ENCODE assay signal across 24 cellular contexts in genomic region chr1:61388586-61388985, GRCh38.
DNase-seq lines count a peak whose midpoint lies in the region; ATAC-seq, FAIRE-seq and TF ChIP-seq lines count a peak whose summit lies in the region.
"Had no signal": no experiment of that assay in that cellular context is flagged by ENCODE, and none has a peak within 500 bp of the region (broad histone marks: within the 10 kb centered on the region; RNA-seq: fewer than 3 reads in every experiment).

No MANE protein-coding gene starts in this region.

- H3K4me1 ChIP-seq in breast epithelium (no peaks in the 10 kb centered on the region), keratinocyte (ENCODE audit: control insufficient read depth, extremely low read depth, insufficient read depth, low read length) (no peaks in the 10 kb centered on the region), gastrocnemius medialis (peaks cover 2 to 8% of the 10 kb centered on the region in 2 donors)
- H3K4me1 ChIP-seq in effector memory CD4-positive, alpha-beta T cell (ENCODE audit: control insufficient read depth, insufficient read depth, low read length, poor library complexity, severe bottlenecking): no peaks in the 10 kb centered on the region

- no peak overlapping the region for H3K4me3 ChIP-seq in breast epithelium
- H3K4me3 ChIP-seq in keratinocyte (ENCODE audit: control insufficient read depth in 2 of 3, extremely low read depth in 1 of 3, insufficient read depth in 2 of 3, low read depth in 1 of 3, low read length in 3 of 3): no peak overlapping the region
- no peak overlapping the region for H3K4me3 ChIP-seq in gastrocnemius medialis
- H3K4me3 ChIP-seq in effector memory CD4-positive, alpha-beta T cell (ENCODE audit: insufficient read depth, low read depth, low read length, poor library complexity, severe bottlenecking): no peak overlapping the region
- H3K4me3 ChIP-seq: prostate gland, SJCRH30 had no signal

- H3K79me2 ChIP-seq in keratinocyte (ENCODE audit: control insufficient read depth, insufficient read depth, low read length): no peaks in the 10 kb centered on the region

- H3K4me3 Mint-ChIP-seq in MCF 10A (ENCODE audit: unreplicated experiment): no peak overlapping the region
- H3K4me3 Mint-ChIP-seq: activated naive CD8-positive, alpha-beta T cell treated with anti-CD3 and anti-CD28 coated beads, Interleukin-2, amount 50 U/mL, for 24 hours; IgD-negative memory B cell; stimulated activated memory B cell treated with anti-CD40 and anti-IgM and Interleukin-4, amounts not matched to agents 10 μg/mL and 1 μg/mL and 100 μg/mL, for 72 hours; WTC11 had no signal

- no peak overlapping the region for H3K4me2 ChIP-seq in keratinocyte (ENCODE audit: control insufficient read depth, extremely low read depth, insufficient read depth, low read depth, low read length)

- dilution Hi-C loops in keratinocyte (cut with MboI; ENCODE audit: extremely low pct_ligation_motif_present, low sequenced_read_pairs): no loop called here

- peaks cover 50% of the 10 kb centered on the region for H3K36me3 Mint-ChIP-seq in MCF 10A (ENCODE audit: insufficient read depth, unreplicated experiment)
- H3K36me3 Mint-ChIP-seq: IgD-negative memory B cell; natural killer cell treated with Interleukin-12 subunit alpha and Interleukin-12 subunit beta and Interleukin-15 and Interleukin-18, amount 100 ng/mL, for 72 hours; stimulated activated memory B cell treated with anti-CD40 and anti-IgM and Interleukin-4, amounts not matched to agents 10 μg/mL and 1 μg/mL and 100 μg/mL, for 72 hours had no signal

- TF ChIP-seq POLR2A in breast epithelium (IDR thresholded peaks at IDR 0.05) (no peak), gastrocnemius medialis (IDR thresholded peaks at IDR 0.05) (no peak)

- TF ChIP-seq CTCF in MCF 10A (IDR thresholded peaks at IDR 0.05; ENCODE audit: unreplicated experiment) (no peak), breast epithelium (IDR thresholded peaks at IDR 0.05) (no peak), keratinocyte (optimal IDR thresholded peaks at IDR 0.05 in 1 of 3, IDR thresholded peaks at IDR 0.05 in 1 of 3, conservative IDR thresholded peaks at IDR 0.05 in 1 of 3; ENCODE audit: extremely low read depth in 1 of 3, insufficient read depth in 2 of 3, low read length in 3 of 3) (no peak), gastrocnemius medialis (IDR thresholded peaks at IDR 0.05 in 4 of 5, conservative IDR thresholded peaks at IDR 0.05 in 1 of 5) (no peak)

- H3K9ac ChIP-seq in keratinocyte (ENCODE audit: control insufficient read depth, extremely low read depth, insufficient read depth, low read length): no peak overlapping the region

- H3K9me3 ChIP-seq in breast epithelium (peaks cover 7% of the 10 kb centered on the region in 2 donors), keratinocyte (ENCODE audit: control insufficient read depth, low read depth, low read length) (no peaks in the 10 kb centered on the region), gastrocnemius medialis (no peaks in the 10 kb centered on the region)
- H3K9me3 ChIP-seq in effector memory CD4-positive, alpha-beta T cell (ENCODE audit: control insufficient read depth, low read length): no peaks in the 10 kb centered on the region
- H3K9me3 ChIP-seq: prostate gland had no signal

- H4K20me1 ChIP-seq in keratinocyte (ENCODE audit: control insufficient read depth, extremely low read depth, insufficient read depth, low read length): no peaks in the 10 kb centered on the region

- peaks cover 17% of the 10 kb centered on the region for H3K4me1 Mint-ChIP-seq in MCF 10A (ENCODE audit: insufficient read depth, unreplicated experiment)
- H3K4me1 Mint-ChIP-seq: activated naive CD8-positive, alpha-beta T cell treated with anti-CD3 and anti-CD28 coated beads, Interleukin-2, amount 50 U/mL, for 24 hours had no signal

- in situ Hi-C loops in gastrocnemius medialis (cut with MboI; ENCODE audit: low sequenced_read_pairs in 4 of 4): no loop called here

- H3K27me3 ChIP-seq in breast epithelium (no peaks in the 10 kb centered on the region), keratinocyte (ENCODE audit: control insufficient read depth, extremely low read depth, insufficient read depth, low read length) (no peaks in the 10 kb centered on the region), gastrocnemius medialis (no peaks in the 10 kb centered on the region)
- H3K27me3 ChIP-seq in effector memory CD4-positive, alpha-beta T cell (replicated peaks; ENCODE audit: control insufficient read depth, insufficient read depth, low read length, poor library complexity, severe bottlenecking): no peaks in the 10 kb centered on the region
- H3K27me3 ChIP-seq: SJCRH30 had no signal

- H3K36me3 ChIP-seq in breast epithelium: no peaks in the 10 kb centered on the region
- peaks cover 1 to 7% of the 10 kb centered on the region in 2 experiments for H3K36me3 ChIP-seq in keratinocyte (ENCODE audit: control insufficient read depth in 2 of 2, extremely low read depth in 1 of 2, insufficient read depth in 2 of 2, low read length in 2 of 2)
- peaks cover 0 to 7% of the 10 kb centered on the region in 2 donors for H3K36me3 ChIP-seq in gastrocnemius medialis
- H3K36me3 ChIP-seq in effector memory CD4-positive, alpha-beta T cell (ENCODE audit: control insufficient read depth, insufficient read depth, low read length): no peaks in the 10 kb centered on the region
- H3K36me3 ChIP-seq: prostate gland had no signal

- no peaks in the 10 kb centered on the region for H3K27me3 Mint-ChIP-seq in MCF 10A (ENCODE audit: insufficient read depth, unreplicated experiment)
- H3K27me3 Mint-ChIP-seq: activated naive CD8-positive, alpha-beta T cell treated with anti-CD3 and anti-CD28 coated beads, Interleukin-2, amount 50 U/mL, for 24 hours; IgD-negative memory B cell; natural killer cell treated with Interleukin-12 subunit alpha and Interleukin-12 subunit beta and Interleukin-15 and Interleukin-18, amount 100 ng/mL, for 72 hours; stimulated activated memory B cell treated with anti-CD40 and anti-IgM and Interleukin-4, amounts not matched to agents 10 μg/mL and 1 μg/mL and 100 μg/mL, for 72 hours had no signal

- no peak overlapping the region for H2AFZ ChIP-seq in keratinocyte (ENCODE audit: control insufficient read depth, low read length)

- no peaks in the 10 kb centered on the region for H3K9me3 Mint-ChIP-seq in MCF 10A (ENCODE audit: unreplicated experiment)
- H3K9me3 Mint-ChIP-seq: activated naive CD8-positive, alpha-beta T cell treated with anti-CD3 and anti-CD28 coated beads, Interleukin-2, amount 50 U/mL, for 24 hours; IgD-negative memory B cell; natural killer cell treated with Interleukin-12 subunit alpha and Interleukin-12 subunit beta and Interleukin-15 and Interleukin-18, amount 100 ng/mL, for 72 hours had no signal

- H3K27ac ChIP-seq in breast epithelium: no peak overlapping the region
- H3K27ac ChIP-seq in keratinocyte (ENCODE audit: control insufficient read depth, insufficient read depth, low read length): no peak overlapping the region
- no peak overlapping the region for H3K27ac ChIP-seq in gastrocnemius medialis
- no peak overlapping the region for H3K27ac ChIP-seq in effector memory CD4-positive, alpha-beta T cell (ENCODE audit: insufficient read depth, low read length, poor library complexity, severe bottlenecking)
- H3K27ac ChIP-seq: C4-2B, prostate gland, SJCRH30 had no signal

- FAIRE-seq in keratinocyte (lab: Jason Lieb, UNC): peak; percentile 67
- FAIRE-seq: islet of Langerhans had no signal

- CTCF ChIA-PET in MCF 10A (lab: Yijun Ruan, JAX): interaction anchor here (0.7 kb wide), 1 partner anchor 34 kb away, joined by 4 read pairs; no protein-coding TSS in a partner anchor

- intact Hi-C loops in MCF 10A (cut with micrococcal nuclease): no loop called here
- intact Hi-C loops in breast epithelium (cut with DNase I; ENCODE audit: low total_unique reads): no loop called here
- intact Hi-C loops in gastrocnemius medialis (cut with DNase I; ENCODE audit: low total_unique reads): no loop called here

- no TSS peak for BruUV-seq in MCF 10A (replicated peaks; lab: Mats Ljungman, UMichigan)

- peak; percentile 42 for DNase-seq in MCF 10A (ENCODE audit: unreplicated experiment)
- DNase-seq in breast epithelium (ENCODE audit: low spot score in 2 of 2): no peak
- DNase-seq in brain pericyte (ENCODE audit: low read depth, low spot score): peak; percentile 38
- DNase-seq in keratinocyte (ENCODE audit: low read depth, low spot score): no peak
- DNase-seq in gastrocnemius medialis: no peak
- no peak for DNase-seq in effector memory CD4-positive, alpha-beta T cell
- DNase-seq: 8988T; activated naive CD8-positive, alpha-beta T cell treated with anti-CD3 and anti-CD28 coated beads, Interleukin-2, amount 50 U/mL, for 24 hours; DMS53; head of caudate nucleus; mesendoderm; NCI-H1092; NCI-H526 treated with DMSO at 0.1 percent for 48 hours; OCI-M1; SJCRH30 had no signal

- H3K27ac Mint-ChIP-seq in MCF 10A (ENCODE audit: low read depth, unreplicated experiment): peak overlapping the region; percentile 2
- H3K27ac Mint-ChIP-seq: activated naive CD8-positive, alpha-beta T cell treated with anti-CD3 and anti-CD28 coated beads, Interleukin-2, amount 50 U/mL, for 24 hours; IgD-negative memory B cell; natural killer cell treated with Interleukin-12 subunit alpha and Interleukin-12 subunit beta and Interleukin-15 and Interleukin-18, amount 100 ng/mL, for 72 hours; stimulated activated memory B cell treated with anti-CD40 and anti-IgM and Interleukin-4, amounts not matched to agents 10 μg/mL and 1 μg/mL and 100 μg/mL, for 72 hours; WTC11 had no signal

- POLR2A ChIA-PET in MCF 10A (lab: Yijun Ruan, JAX): no interaction called here

- ATAC-seq in HG03159 (IDR thresholded peaks at IDR 0.05; ENCODE audit: unreplicated experiment) (no peak), gastrocnemius medialis (no peak), HG02642 (IDR thresholded peaks at IDR 0.05; ENCODE audit: poor library complexity, unreplicated experiment) (no peak)
- ATAC-seq: activated naive CD8-positive, alpha-beta T cell treated with anti-CD3 and anti-CD28 coated beads, Interleukin-2, amount 50 U/mL, for 24 hours; WTC11 had no signal

- no peaks in the 10 kb centered on the region for H3K9me1 ChIP-seq in keratinocyte (ENCODE audit: control insufficient read depth, extremely low read depth, insufficient read depth, low read length)

Comparison
In these comparisons a context has a peak if more than half of its experiments do, and no peak if none do; other contexts are left out.
1. DNase-seq: peak in MCF 10A (single experiment) and brain pericyte (single experiment); none in breast epithelium (0 of 2), keratinocyte (single experiment), gastrocnemius medialis (0 of 2) and effector memory CD4-positive, alpha-beta T cell (0 of 3).